ENCODE assay signal across 10 cellular contexts in the genomic region with DNA sequence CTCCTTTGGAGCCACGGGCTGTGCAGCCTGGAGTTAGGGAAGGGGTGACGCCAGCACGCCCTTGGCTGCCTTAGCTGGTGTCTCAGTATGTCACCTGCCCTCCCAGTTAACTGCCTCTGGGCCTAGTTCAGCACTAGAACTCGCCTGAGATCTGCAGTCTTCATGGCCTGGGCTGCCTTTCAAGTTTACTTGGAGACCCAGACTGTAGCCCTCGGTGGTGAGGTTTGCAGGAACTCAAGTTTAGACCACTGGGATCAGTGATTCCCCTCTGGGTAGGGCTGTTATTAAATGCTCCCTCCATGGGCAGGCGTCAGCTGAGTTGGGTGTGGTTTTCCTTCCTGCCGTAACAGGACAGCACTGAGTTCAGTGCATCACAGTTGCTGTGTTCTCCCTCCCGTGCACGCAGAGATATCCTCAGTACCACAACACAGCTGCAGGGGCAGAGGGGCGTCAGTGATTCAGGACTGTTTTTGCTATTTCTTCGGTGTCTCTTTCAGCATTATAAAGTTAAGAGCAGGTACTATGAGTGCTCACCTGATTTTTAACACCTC. TPM values are rescaled to one million over a fixed set of nuclear protein-coding genes. Genes with fewer than 3 reads are reported as not detected.
A peak's percentile ranks its signal among the peaks of the same experiment; 100 is the strongest.
DNase-seq lines count a peak whose midpoint lies in the region; ATAC-seq, FAIRE-seq and TF ChIP-seq lines count a peak whose summit lies in the region.
"Had no signal": no experiment of that assay in that cellular context is flagged by ENCODE, and none has a peak within 500 bp of the region (broad histone marks: within the 10 kb centered on the region; RNA-seq: fewer than 3 reads in every experiment).

No MANE protein-coding gene starts in this region.

- POLR2A ChIA-PET in SK-N-SH (lab: Yijun Ruan, JAX) (no interaction called here), H1 (lab: Charles Lee; ENCODE audit: partially characterized antibody) (no interaction called here)

- H3K9ac ChIP-seq in SK-N-SH, result no peak overlapping the region
- no peak overlapping the region for H3K9ac ChIP-seq in H1 (replicated peaks in 1 of 4; ENCODE audit: extremely low read depth in 1 of 4, low read depth in 3 of 4, low read length in 3 of 4)

- no peak overlapping the region for H2BK15ac ChIP-seq in H1 (ENCODE audit: low read length)

- H2BK20ac ChIP-seq in H1 (ENCODE audit: low read length), result no peak overlapping the region

- no peaks in the 10 kb centered on the region for H3K9me3 ChIP-seq in SK-N-SH
- H3K9me3 ChIP-seq in H1 (ENCODE audit: insufficient read depth in 2 of 2, low read depth in 1 of 2, low read length in 1 of 2), result no peaks in the 10 kb centered on the region
- H3K9me3 ChIP-seq: HAP-1 had no signal

- no peaks in the 10 kb centered on the region for H3K9me2 ChIP-seq in SK-N-SH

- TF ChIP-seq POLR2A in H1 (IDR thresholded peaks at IDR 0.05; ENCODE audit: control extremely low read depth in 1 of 2, low read depth in 2 of 2, low read length in 2 of 2), result no peak

- CTCF ChIA-PET in SK-N-SH (lab: Yijun Ruan, JAX) (interaction anchor here (1.2 kb wide), 1 partner anchor 9 kb away, joined by 3 read pairs; no protein-coding TSS in a partner anchor), H1 (lab: Charles Lee; ENCODE audit: partially characterized antibody) (interaction anchor here (0.7 to 3.2 kb wide), 6 partner anchors 8 to 169 kb away, joined by 3 to 13 read pairs (median 3); partner anchors contain the start of gene COPS4)

- H3K23me2 ChIP-seq in H1 (ENCODE audit: low read depth, low read length), result no peaks in the 10 kb centered on the region

- H3F3A ChIP-seq in SK-N-SH (replicated peaks; ENCODE audit: insufficient read depth), result no peaks in the 10 kb centered on the region

- H3K4me3 ChIP-seq in SK-N-SH (ENCODE audit: low read depth in 2 of 2, low read length in 1 of 2) (no peak overlapping the region), H1 (ENCODE audit: extremely low read depth in 1 of 4, insufficient read depth in 2 of 4, low read depth in 3 of 4, low read length in 4 of 4) (no peak overlapping the region)
- H3K4me3 ChIP-seq: HAP-1 had no signal

- no peak for TF ChIP-seq RAD21 in SK-N-SH (IDR thresholded peaks at IDR 0.05; ENCODE audit: low read length)
- no peak for TF ChIP-seq RAD21 in H1 (IDR thresholded peaks at IDR 0.05 in 1 of 2, conservative IDR thresholded peaks at IDR 0.05 in 1 of 2; ENCODE audit: low read depth in 2 of 2, low read length in 2 of 2)

- H4K91ac ChIP-seq in H1 (replicated peaks; ENCODE audit: insufficient read length, low read length), result no peak overlapping the region

- H2AK5ac ChIP-seq in H1 (ENCODE audit: low read depth, low read length), result no peak overlapping the region

- TF ChIP-seq CTCF in SK-N-SH (IDR thresholded peaks at IDR 0.05) (no peak), H1 (IDR thresholded peaks at IDR 0.05; ENCODE audit: control extremely low read depth in 1 of 3, insufficient read depth in 1 of 3, low read depth in 1 of 3, low read length in 3 of 3) (no peak)

- H3K14ac ChIP-seq in H1 (ENCODE audit: insufficient read length), result no peak overlapping the region

- ATAC-seq in SK-N-SH treated with all-trans-retinoic acid at 6 μM for 48 hours (peak; percentile 40; the same call in 1 of the 3 replicates), HG02798 (IDR thresholded peaks at IDR 0.05; ENCODE audit: poor library complexity, unreplicated experiment) (no peak)
- peak; percentile 92 for ATAC-seq in stimulated activated effector memory CD8-positive, alpha-beta T cell treated with anti-CD3 and anti-CD28 coated beads, Interleukin-12 subunit alpha, Interleukin-12 subunit beta, amount 100 ng/mL, for 72 hours

- no peak for DNase-seq in SK-N-SH
- peak; percentile 56 for DNase-seq in UCSD-AML1 (lab: John Stamatoyannopoulos, UW; ENCODE audit: unreplicated experiment)
- DNase-seq in H1 (ENCODE audit: low read depth in 1 of 2, low spot score in 2 of 2), result no peak
- peak in 1 of 2 donors; percentile 60 for DNase-seq in stimulated activated effector memory CD8-positive, alpha-beta T cell treated with anti-CD3 and anti-CD28 coated beads, Interleukin-12 subunit alpha, Interleukin-12 subunit beta, amount 100 ng/mL, for 72 hours (ENCODE audit: low spot score in 2 of 2)
- no peak for DNase-seq in amygdala (lab: John Stamatoyannopoulos, UW)
- DNase-seq in HK-2 (ENCODE audit: unreplicated experiment), result no peak

- no peak overlapping the region for H2BK12ac ChIP-seq in H1 (ENCODE audit: low read depth, low read length)

- TF ChIP-seq EP300 in SK-N-SH (IDR thresholded peaks at IDR 0.05; ENCODE audit: borderline replicate concordance in 1 of 2, low read depth in 1 of 2, low read length in 1 of 2), result no peak
- no peak for TF ChIP-seq EP300 in H1 (IDR thresholded peaks at IDR 0.05; ENCODE audit: borderline replicate concordance in 1 of 2, low read depth in 2 of 2, low read length in 2 of 2)

- peaks cover 36% of the 10 kb centered on the region for H3K36me3 Mint-ChIP-seq in stimulated activated effector memory CD8-positive, alpha-beta T cell treated with anti-CD3 and anti-CD28 coated beads, Interleukin-12 subunit alpha, Interleukin-12 subunit beta, amount 100 ng/mL, for 72 hours

- H2BK5ac ChIP-seq in H1 (ENCODE audit: low read depth, low read length), result no peak overlapping the region

- H3K4me1 Mint-ChIP-seq in stimulated activated effector memory CD8-positive, alpha-beta T cell treated with anti-CD3 and anti-CD28 coated beads, Interleukin-12 subunit alpha, Interleukin-12 subunit beta, amount 100 ng/mL, for 72 hours, result peaks cover 30% of the 10 kb centered on the region

- H3K4ac ChIP-seq in H1 (replicated peaks; ENCODE audit: insufficient read length, low read depth, low read length), result no peak overlapping the region

- no peaks in the 10 kb centered on the region for H4K20me1 ChIP-seq in SK-N-SH (ENCODE audit: insufficient read depth)
- H4K20me1 ChIP-seq in H1 (replicated peaks in 1 of 2; ENCODE audit: control insufficient read depth in 1 of 2, insufficient read depth in 2 of 2, low read length in 2 of 2), result no peaks in the 10 kb centered on the region

- H3K27ac ChIP-seq in SK-N-SH (ENCODE audit: low read depth in 2 of 2, low read length in 1 of 2), result no peak overlapping the region
- H3K27ac ChIP-seq in H1 (ENCODE audit: low read depth, low read length), result no peak overlapping the region

- H3K23ac ChIP-seq in H1 (ENCODE audit: insufficient read length), result no peak overlapping the region

- peak overlapping the region; percentile 43 for H3K27ac Mint-ChIP-seq in stimulated activated effector memory CD8-positive, alpha-beta T cell treated with anti-CD3 and anti-CD28 coated beads, Interleukin-12 subunit alpha, Interleukin-12 subunit beta, amount 100 ng/mL, for 72 hours

- no peaks in the 10 kb centered on the region for H3K4me1 ChIP-seq in SK-N-SH (ENCODE audit: control insufficient read depth in 1 of 2, insufficient read depth in 2 of 2, low read depth in 1 of 2, low read length in 1 of 2)
- H3K4me1 ChIP-seq in H1 (replicated peaks in 1 of 4; ENCODE audit: control insufficient read depth in 3 of 4, insufficient read depth in 4 of 4, low read length in 3 of 4), result no peaks in the 10 kb centered on the region
- H3K4me1 ChIP-seq: HAP-1 had no signal

- no peak overlapping the region for H4K5ac ChIP-seq in H1 (ENCODE audit: insufficient read length, low read depth, low read length)

- peaks cover 3% of the 10 kb centered on the region for H3K9me3 Mint-ChIP-seq in stimulated activated effector memory CD8-positive, alpha-beta T cell treated with anti-CD3 and anti-CD28 coated beads, Interleukin-12 subunit alpha, Interleukin-12 subunit beta, amount 100 ng/mL, for 72 hours

- H3K79me1 ChIP-seq in H1 (ENCODE audit: low read depth, low read length), result no peaks in the 10 kb centered on the region

- H3K36me3 ChIP-seq in SK-N-SH (replicated peaks in 1 of 2; ENCODE audit: control insufficient read depth in 1 of 2, insufficient read depth in 2 of 2, low read length in 1 of 2), result no peaks in the 10 kb centered on the region
- H3K36me3 ChIP-seq in H1 (ENCODE audit: control insufficient read depth in 2 of 4, insufficient read depth in 4 of 4, low read length in 3 of 4), result no peaks in the 10 kb centered on the region
- H3K36me3 ChIP-seq: HAP-1 had no signal

- no peak overlapping the region for H3K56ac ChIP-seq in H1 (replicated peaks; ENCODE audit: insufficient read length, low read depth, low read length)

- H3K79me2 ChIP-seq in SK-N-SH (ENCODE audit: insufficient read depth), result no peaks in the 10 kb centered on the region
- no peaks in the 10 kb centered on the region for H3K79me2 ChIP-seq in H1 (ENCODE audit: control insufficient read depth in 1 of 2, insufficient read depth in 2 of 2, low read length in 2 of 2)

- H2BK120ac ChIP-seq in H1 (replicated peaks; ENCODE audit: low read depth, low read length), result no peak overlapping the region

- H3K4me2 ChIP-seq in SK-N-SH, result no peak overlapping the region
- no peak overlapping the region for H3K4me2 ChIP-seq in H1 (ENCODE audit: insufficient read depth in 1 of 2, low read depth in 2 of 2, low read length in 2 of 2)

- H4K8ac ChIP-seq in H1 (ENCODE audit: extremely low read depth, insufficient read depth, low read length), result peak overlapping the region; percentile 45; the same call in 1 of the 2 replicates

- WGBS in SK-N-SH (ENCODE audit: low lambda C conversion rate), result 70% methylated on average over 9 of the region's 11 CpGs
- WGBS in H1 (ENCODE audit: extremely low coverage in 1 of 2, insufficient coverage in 1 of 2, insufficient read length in 1 of 2, insufficient replicate concordance in 2 of 2, low coverage in 1 of 2, low lambda C conversion rate in 2 of 2, missing lambda C conversion rate in 1 of 2), 2 experiments, result 90% methylated on average over 10 of the region's 11 CpGs; no CpG with 5 or more reads in 1 of the 2 experiments

- FAIRE-seq in H1 (lab: Jason Lieb, UNC), result no peak
- FAIRE-seq: A204.1 had no signal

- H3K27me3 ChIP-seq in SK-N-SH (ENCODE audit: insufficient read depth) (no peaks in the 10 kb centered on the region), H1 (replicated peaks in 1 of 4; ENCODE audit: control insufficient read depth in 3 of 4, extremely low read depth in 1 of 4, insufficient read depth in 3 of 4, low read length in 3 of 4) (no peaks in the 10 kb centered on the region; a peak in 1 of 7 replicates)

- H3K18ac ChIP-seq in H1 (ENCODE audit: extremely low read depth, low read length), result no peak overlapping the region

- H2AFZ ChIP-seq in SK-N-SH (ENCODE audit: low read depth), result no peak overlapping the region
- 0 out of 2 replicates have a peak overlapping the region, but pooled peaks have one; percentile 62 for H2AFZ ChIP-seq in H1 (ENCODE audit: low read length)

- peak overlapping the region; percentile 7 for H3K4me3 Mint-ChIP-seq in stimulated activated effector memory CD8-positive, alpha-beta T cell treated with anti-CD3 and anti-CD28 coated beads, Interleukin-12 subunit alpha, Interleukin-12 subunit beta, amount 100 ng/mL, for 72 hours

RNA-seq across cellular contexts. Expression of gene PLAC8, which starts 30.5 kb away (rescaled TPM):
- polyA plus RNA-seq in SK-N-SH (2012; rRNA removed) (11.2 and 11.3 TPM in 2 replicates), H1 (2011; rRNA removed) (0.98 and 1.7 TPM in 2 replicates)
- polyA plus RNA-seq in SK-N-SH (2012; cell fraction: cytosol; rRNA removed), result 10.4 and 16.1 TPM in 2 replicates
- 2.6 and 6.1 TPM in 2 replicates for polyA plus RNA-seq in SK-N-SH (2012; cell fraction: nucleus; rRNA removed)
- 0.80 and 1.1 TPM in 2 replicates for total RNA-seq in H1 (2021; fragmentation: NEBNext Ultra II Directional; extraction: Animal tissue kit (Norgen Biotek cat#: 25700))
- 1.2 TPM for polyA plus RNA-seq in H1 (2011; cell fraction: cytosol; rRNA removed)
- polyA plus RNA-seq in H1 (2011; cell fraction: nucleus; rRNA removed), result 0.31 TPM
- 0.62 to 0.93 TPM (median 0.78 TPM) in 3 of 4 replicates, not detected in the other for polyA plus RNA-seq in H1 (2012, experiment 1 of 2)
- 0.75 TPM for polyA plus RNA-seq in H1 (2012, experiment 2 of 2)
- polyA plus RNA-seq in H1 (2013, experiment 1 of 2), result 0.71 TPM
- polyA plus RNA-seq in H1 (2013, experiment 2 of 2), result 0.59 TPM
- 0.95 and 1.6 TPM in 2 replicates for polyA minus RNA-seq in H1 (2011; rRNA and poly(A)+ RNA removed)
- not detected for polyA minus RNA-seq in H1 (2011; cell fraction: cytosol; rRNA and poly(A)+ RNA removed)
- 0.90 TPM for polyA minus RNA-seq in H1 (2011; cell fraction: nucleus; rRNA and poly(A)+ RNA removed)

RNA-seq across cellular contexts. Expression of gene COPS4, which starts 49.0 kb away (rescaled TPM):
- polyA plus RNA-seq in SK-N-SH (2012; rRNA removed) (32.2 and 33.9 TPM in 2 replicates), H1 (2011; rRNA removed) (10.7 and 14.9 TPM in 2 replicates)
- 39.5 and 44.6 TPM in 2 replicates for polyA plus RNA-seq in SK-N-SH (2012; cell fraction: cytosol; rRNA removed)
- 14.3 and 31.8 TPM in 2 replicates for polyA plus RNA-seq in SK-N-SH (2012; cell fraction: nucleus; rRNA removed)
- 28.3 and 32.5 TPM in 2 replicates for total RNA-seq in H1 (2021; fragmentation: NEBNext Ultra II Directional; extraction: Animal tissue kit (Norgen Biotek cat#: 25700))
- 23.2 TPM for polyA plus RNA-seq in H1 (2011; cell fraction: cytosol; rRNA removed)
- 22.4 TPM for polyA plus RNA-seq in H1 (2011; cell fraction: nucleus; rRNA removed)
- 26.5 to 41.5 TPM (median 33.5 TPM) in 4 replicates for polyA plus RNA-seq in H1 (2012, experiment 1 of 2)
- 6.9 TPM for polyA plus RNA-seq in H1 (2012, experiment 2 of 2)
- polyA plus RNA-seq in H1 (2013, experiment 1 of 2), result 26.8 TPM
- 26.9 TPM for polyA plus RNA-seq in H1 (2013, experiment 2 of 2)
- 31.8 and 39.2 TPM in 2 replicates for polyA minus RNA-seq in H1 (2011; rRNA and poly(A)+ RNA removed)
- 11.7 TPM for polyA minus RNA-seq in H1 (2011; cell fraction: cytosol; rRNA and poly(A)+ RNA removed)
- polyA minus RNA-seq in H1 (2011; cell fraction: nucleus; rRNA and poly(A)+ RNA removed), result 14.8 TPM
